9 cellular contexts compared by ENCODE assay signal in genomic region chr16:81261049-81261648, GRCh38. TPM values are rescaled to one million over a fixed set of nuclear protein-coding genes. Genes with fewer than 3 reads are reported as not detected.
DNase-seq lines count a peak whose midpoint lies in the region; ATAC-seq and TF ChIP-seq lines count a peak whose summit lies in the region.
"Had no signal": no experiment of that assay in that cellular context is flagged by ENCODE, and none has a peak within 500 bp of the region (broad histone marks: within the 10 kb centered on the region; RNA-seq: fewer than 3 reads in every experiment).

No MANE protein-coding gene starts in this region.

- DNase-seq in cardiac muscle cell (ENCODE audit: low read depth in 1 of 2, low spot score in 1 of 2), result peak in 1 of 2 donors; percentile 25
- DNase-seq in right atrium auricular region (ENCODE audit: low spot score), result no peak
- DNase-seq in fibroblast of pulmonary artery (ENCODE audit: low read depth), result peak; percentile 31
- DNase-seq in stimulated activated naive CD8-positive, alpha-beta T cell treated with anti-CD3 and anti-CD28 coated beads, Interleukin-15, amount 100 ng/mL, for 72 hours, result peak; percentile 4 to 21
- no peak for DNase-seq in SHP77 treated with DMSO at 0.1 percent for 48 hours (lab: John Stamatoyannopoulos, UW)
- no peak for DNase-seq in cerebellum (ENCODE audit: low spot score)

- H3K4me1 ChIP-seq in cardiac muscle cell (ENCODE audit: low read depth) (peaks cover 3% of the 10 kb centered on the region), right atrium auricular region (peaks cover 0 to 5% of the 10 kb centered on the region in 2 donors)

- no peaks in the 10 kb centered on the region for H3K4me1 Mint-ChIP-seq in stimulated activated naive CD8-positive, alpha-beta T cell treated with anti-CD3 and anti-CD28 coated beads, Interleukin-15, amount 100 ng/mL, for 72 hours

- no peaks in the 10 kb centered on the region for H3K36me3 ChIP-seq in cardiac muscle cell
- no peaks in the 10 kb centered on the region for H3K36me3 ChIP-seq in right atrium auricular region

- no peaks in the 10 kb centered on the region for H3K27me3 Mint-ChIP-seq in stimulated activated naive CD8-positive, alpha-beta T cell treated with anti-CD3 and anti-CD28 coated beads, Interleukin-15, amount 100 ng/mL, for 72 hours

- ATAC-seq in stimulated activated naive CD8-positive, alpha-beta T cell treated with anti-CD3 and anti-CD28 coated beads, Interleukin-15, amount 100 ng/mL, for 72 hours, result no peak
- no peak for ATAC-seq in HG03045 (IDR thresholded peaks at IDR 0.05; ENCODE audit: unreplicated experiment)

- H3K9me3 ChIP-seq in cardiac muscle cell (ENCODE audit: low read depth) (no peaks in the 10 kb centered on the region), right atrium auricular region (no peaks in the 10 kb centered on the region)

- H3K27ac Mint-ChIP-seq in stimulated activated naive CD8-positive, alpha-beta T cell treated with anti-CD3 and anti-CD28 coated beads, Interleukin-15, amount 100 ng/mL, for 72 hours, result no peak overlapping the region

- H3K4me3 Mint-ChIP-seq in stimulated activated naive CD8-positive, alpha-beta T cell treated with anti-CD3 and anti-CD28 coated beads, Interleukin-15, amount 100 ng/mL, for 72 hours, result no peak overlapping the region

- H3K27me3 ChIP-seq in cardiac muscle cell (no peaks in the 10 kb centered on the region), right atrium auricular region (no peaks in the 10 kb centered on the region)

- H3K27ac ChIP-seq in cardiac muscle cell (no peak overlapping the region), right atrium auricular region (no peak overlapping the region), VCaP (no peak overlapping the region)

- peaks cover 6 to 10% of the 10 kb centered on the region in 2 donors for H3K9me3 Mint-ChIP-seq in stimulated activated naive CD8-positive, alpha-beta T cell treated with anti-CD3 and anti-CD28 coated beads, Interleukin-15, amount 100 ng/mL, for 72 hours

- H3K4me3 ChIP-seq in cardiac muscle cell (no peak overlapping the region), right atrium auricular region (no peak overlapping the region), fibroblast of pulmonary artery (replicated peaks; ENCODE audit: low read depth, low read length) (no peak overlapping the region)

- TF ChIP-seq CTCF in cardiac muscle cell (IDR thresholded peaks at IDR 0.05; ENCODE audit: low read depth, low read length) (peak; percentile 72), right atrium auricular region (IDR thresholded peaks at IDR 0.05) (peak in 1 of 2 donors; percentile 62), VCaP (conservative IDR thresholded peaks at IDR 0.05) (peak; percentile 59), fibroblast of pulmonary artery (IDR thresholded peaks at IDR 0.05; ENCODE audit: low read length, missing control alignments) (peak; percentile 82)

RNA-seq across cellular contexts. Expression of gene BCO1, which starts 22.7 kb away (rescaled TPM):
- total RNA-seq in cardiac muscle cell (not detected in 2 replicates), right atrium auricular region (not detected), cerebellum (0.27 TPM)
- not detected in 2 replicates for polyA plus RNA-seq in cardiac muscle cell
- total RNA-seq: skeletal muscle tissue had no signal

RNA-seq across cellular contexts. Expression of gene GAN, which starts 53.6 kb away (rescaled TPM):
- total RNA-seq in cardiac muscle cell, result 20.8 and 30.8 TPM in 2 replicates
- 2.7 and 5.5 TPM in 2 replicates for polyA plus RNA-seq in cardiac muscle cell
- total RNA-seq in right atrium auricular region, result 10 to 100 TPM in 1 of 2 donors, 1 to 10 TPM in 1; 8.8 to 10.7 TPM
- 31.6 TPM for total RNA-seq in cerebellum

Comparison
In these comparisons a context has a peak if more than half of its experiments do, and no peak if none do; other contexts are left out.
1. DNase-seq: peak in fibroblast of pulmonary artery (single experiment) and stimulated activated naive CD8-positive, alpha-beta T cell treated with anti-CD3 and anti-CD28 coated beads, Interleukin-15, amount 100 ng/mL, for 72 hours (2 of 2); none in right atrium auricular region (single experiment), SHP77 treated with DMSO at 0.1 percent for 48 hours (single experiment) and cerebellum (single experiment).